Comparison of ENCODE assay signal across 1 cellular context in the genomic region with DNA sequence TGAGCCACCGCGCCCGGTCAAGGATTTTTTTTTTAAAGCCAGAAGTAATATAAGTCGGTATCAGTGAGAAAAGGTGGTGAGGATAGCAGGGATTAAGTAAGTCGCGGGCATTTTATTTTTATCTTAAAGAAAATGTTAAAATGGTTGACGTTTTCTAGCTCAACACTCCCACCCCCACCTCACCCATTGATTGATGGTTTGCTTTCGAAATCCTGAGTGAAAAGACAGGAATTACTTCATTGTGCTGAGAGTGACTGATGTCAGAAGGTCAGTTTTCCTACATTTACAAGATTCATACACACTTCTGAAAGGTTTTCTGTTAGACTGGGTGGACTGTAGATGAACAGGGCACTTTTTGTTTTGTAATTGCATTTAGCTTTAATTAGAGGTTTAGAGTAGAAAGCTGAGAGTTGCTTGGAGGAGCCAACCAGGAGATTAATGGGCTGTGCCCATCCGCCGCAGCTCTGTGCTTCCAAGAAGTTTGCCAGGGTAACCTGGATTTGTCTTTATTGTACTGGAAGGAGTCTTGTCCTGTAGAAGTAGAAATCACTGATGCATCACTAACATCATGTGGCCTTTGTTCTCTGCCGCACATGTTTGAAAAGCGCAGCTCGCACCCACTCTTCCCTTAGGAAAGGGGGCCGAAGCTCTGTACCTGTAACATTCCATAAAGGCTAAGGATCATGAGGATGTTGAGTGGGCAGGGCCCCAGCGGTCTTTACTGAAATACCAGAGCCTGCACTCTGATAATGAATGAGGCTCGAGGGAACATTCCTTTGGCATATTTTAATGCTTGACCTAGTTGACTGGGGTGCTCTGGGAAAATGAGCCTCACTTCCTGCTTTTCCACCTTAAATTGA.
TF ChIP-seq lines count a peak whose summit lies in the region.

No MANE protein-coding gene starts in this region.

TF ChIP-seq in H1, 55 proteins besides CTCF, POLR2A, EP300 and RAD21:
- TF ChIP-seq SIX5 (IDR thresholded peaks at IDR 0.05; ENCODE audit: low read depth, low read length): no peak
- no peak for TF ChIP-seq JUND (IDR thresholded peaks at IDR 0.05; ENCODE audit: low read length)
- no peak for TF ChIP-seq NRF1 (IDR thresholded peaks at IDR 0.05; ENCODE audit: low read depth, low read length)
- TF ChIP-seq RBBP5 (IDR thresholded peaks at IDR 0.05; ENCODE audit: borderline replicate concordance, low read depth, low read length): no peak
- no peak for TF ChIP-seq GTF2F1 (IDR thresholded peaks at IDR 0.05; ENCODE audit: borderline replicate concordance, low read depth, low read length)
- TF ChIP-seq ATF2 (IDR thresholded peaks at IDR 0.05; ENCODE audit: low read length): no peak
- no peak for TF ChIP-seq BCL11A (IDR thresholded peaks at IDR 0.05; ENCODE audit: low read depth in 2 of 2, low read length in 2 of 2)
- no peak for TF ChIP-seq CHD1 (IDR thresholded peaks at IDR 0.05; ENCODE audit: low read depth, low read length)
- no peak for TF ChIP-seq TCF12 (IDR thresholded peaks at IDR 0.05; ENCODE audit: low read depth, low read length)
- no peak for TF ChIP-seq CBX8 (IDR thresholded peaks at IDR 0.05; ENCODE audit: borderline replicate concordance, low read depth, low read length)
- no peak for TF ChIP-seq GABPA (IDR thresholded peaks at IDR 0.05; ENCODE audit: borderline replicate concordance, insufficient read depth, low read length)
- no peak for TF ChIP-seq JUN (IDR thresholded peaks at IDR 0.05; ENCODE audit: low read depth, low read length)
- TF ChIP-seq RXRA (IDR thresholded peaks at IDR 0.05; ENCODE audit: insufficient read depth, low read depth, low read length): no peak
- TF ChIP-seq SP1 (IDR thresholded peaks at IDR 0.05; ENCODE audit: low read depth, low read length): no peak
- TF ChIP-seq SP4 (IDR thresholded peaks at IDR 0.05; ENCODE audit: low read length): no peak
TF ChIP-seq in H1: peak in this region for 0.
